ENCODE assay signal across 8 cellular contexts in genomic region chr1:28091043-28091781, GRCh38. TPM values are rescaled to one million over a fixed set of nuclear protein-coding genes. Genes with fewer than 3 reads are reported as not detected.
DNase-seq lines count a peak whose midpoint lies in the region; ATAC-seq and TF ChIP-seq lines count a peak whose summit lies in the region.

No MANE protein-coding gene starts in this region.

- H3K4me3 ChIP-seq in colonic mucosa = no peak overlapping the region

- no peak overlapping the region for H3K27ac Mint-ChIP-seq in activated CD4-positive, alpha-beta T cell treated with anti-CD3 and anti-CD28 coated beads, Interleukin-2, amount 10 ng/mL, durations not matched to agents 24 days and 14 days

- H3K9ac ChIP-seq in colonic mucosa (ENCODE audit: low read depth in 2 of 2, low read length in 2 of 2) = peak overlapping the region in 1 of 2 donors; percentile 14

- no peaks in the 10 kb centered on the region for H3K27me3 ChIP-seq in colonic mucosa

- peak; percentile 65 for DNase-seq in ACHN
- peak; percentile 55 for DNase-seq in GM20000 (ENCODE audit: low spot score)
- peak; percentile 32 for DNase-seq in NCI-H526 treated with DMSO at 0.1 percent for 48 hours (lab: John Stamatoyannopoulos, UW)
- DNase-seq in activated CD4-positive, alpha-beta T cell treated with anti-CD3 and anti-CD28 coated beads, Interleukin-2, amount 10 ng/mL, durations not matched to agents 24 days and 14 days = peak; percentile 95
- peak; percentile 94 for DNase-seq in colonic mucosa
- DNase-seq in lung microvascular endothelial cell (ENCODE audit: low read depth in 2 of 2) = peak; percentile 74 to 79
- peak; percentile 49 to 67 for DNase-seq in stimulated activated CD8-positive, alpha-beta memory T cell treated with anti-CD3 and anti-CD28 coated beads, Interleukin-2, amount 100 ng/mL, for 1 hour (ENCODE audit: low read depth in 2 of 2)

- H3K4me3 Mint-ChIP-seq in activated CD4-positive, alpha-beta T cell treated with anti-CD3 and anti-CD28 coated beads, Interleukin-2, amount 10 ng/mL, durations not matched to agents 24 days and 14 days = peak overlapping the region; percentile 2

- TF ChIP-seq CTCF in GM20000 (IDR thresholded peaks at IDR 0.05; ENCODE audit: extremely low read depth, missing control alignments) (peak; percentile 63), colonic mucosa (IDR thresholded peaks at IDR 0.05) (peak; percentile 70)

- peaks cover 8% of the 10 kb centered on the region for H3K4me1 ChIP-seq in colonic mucosa

- H3K9me3 Mint-ChIP-seq in activated CD4-positive, alpha-beta T cell treated with anti-CD3 and anti-CD28 coated beads, Interleukin-2, amount 10 ng/mL, durations not matched to agents 24 days and 14 days = peaks cover 1% of the 10 kb centered on the region

- no peaks in the 10 kb centered on the region for H3K9me3 ChIP-seq in colonic mucosa

- in situ Hi-C loops in ACHN (cut with HindIII; ENCODE audit: low pct_ligation_motif_present, low pct_unique_long_range_greater_than_20kb, low sequenced_read_pairs) = no loop called here

- ATAC-seq in HG03520 (IDR thresholded peaks at IDR 0.05; ENCODE audit: unreplicated experiment) = no peak

- no peaks in the 10 kb centered on the region for H3K36me3 ChIP-seq in colonic mucosa

- peaks cover 22% of the 10 kb centered on the region for H3K27me3 Mint-ChIP-seq in activated CD4-positive, alpha-beta T cell treated with anti-CD3 and anti-CD28 coated beads, Interleukin-2, amount 10 ng/mL, durations not matched to agents 24 days and 14 days

- intact Hi-C loops in activated CD4-positive, alpha-beta T cell treated with anti-CD3 and anti-CD28 coated beads, Interleukin-2, amount 10 ng/mL, durations not matched to agents 24 days and 14 days (cut with micrococcal nuclease) = loop anchor here (1.0 kb wide), 2 partner anchors 78 to 118 kb away; no protein-coding TSS in a partner anchor
- intact Hi-C loops in colonic mucosa (cut with DNase I) = loop anchor here (2.0 kb wide), 1 partner anchor 118 kb away; no protein-coding TSS in a partner anchor

- peaks cover 19% of the 10 kb centered on the region for H3K4me1 Mint-ChIP-seq in activated CD4-positive, alpha-beta T cell treated with anti-CD3 and anti-CD28 coated beads, Interleukin-2, amount 10 ng/mL, durations not matched to agents 24 days and 14 days

- H3K27ac ChIP-seq in colonic mucosa = peak overlapping the region; percentile 33

- H3K36me3 Mint-ChIP-seq in activated CD4-positive, alpha-beta T cell treated with anti-CD3 and anti-CD28 coated beads, Interleukin-2, amount 10 ng/mL, durations not matched to agents 24 days and 14 days (ENCODE audit: low read depth) = no peaks in the 10 kb centered on the region

RNA-seq across cellular contexts. Expression of gene EYA3, which starts 2.8 kb away (rescaled TPM):
- total RNA-seq in activated CD4-positive, alpha-beta T cell treated with anti-CD3 and anti-CD28 coated beads, Interleukin-2, amount 10 ng/mL, durations not matched to agents 24 days and 14 days = 32.9 and 34.7 TPM in 2 replicates
- total RNA-seq in colonic mucosa = 10 to 100 TPM; 21.8 to 27.6 TPM
- total RNA-seq in lung microvascular endothelial cell = 7.6 and 8.5 TPM in 2 replicates

Comparison
In these comparisons a context has a peak if more than half of its experiments do, and no peak if none do; other contexts are left out.
1. DNase-seq: peak in every context shown above with its lines; median percentile 95 in activated CD4-positive, alpha-beta T cell treated with anti-CD3 and anti-CD28 coated beads, Interleukin-2, amount 10 ng/mL, durations not matched to agents 24 days and 14 days; 94 in colonic mucosa; 76 in lung microvascular endothelial cell; 65 in ACHN; 58 in stimulated activated CD8-positive, alpha-beta memory T cell treated with anti-CD3 and anti-CD28 coated beads, Interleukin-2, amount 100 ng/mL, for 1 hour; 55 in GM20000; 32 in NCI-H526 treated with DMSO at 0.1 percent for 48 hours.